8 cellular contexts compared by ENCODE assay signal in genomic region chr7:74306737-74307469, GRCh38. TPM values are rescaled to one million over a fixed set of nuclear protein-coding genes. Genes with fewer than 3 reads are reported as not detected.
DNase-seq lines count a peak whose midpoint lies in the region; ATAC-seq, FAIRE-seq and TF ChIP-seq lines count a peak whose summit lies in the region.

No MANE protein-coding gene starts in this region.

- POLR2A ChIA-PET in OCI-LY7 (lab: Charles Lee), result no interaction called here

- H3K4me3 ChIP-seq in endodermal cell (ENCODE audit: low read length), result no peak overlapping the region
- no peak overlapping the region for H3K4me3 ChIP-seq in OCI-LY7 (ENCODE audit: low read depth, low read length, poor library complexity, severe bottlenecking)

- 65 to 81% methylated on average over 12 to 20 of the region's 20 CpGs for WGBS in endodermal cell (ENCODE audit: insufficient coverage in 1 of 2, insufficient read length in 1 of 2), 2 experiments

- H3K36me3 ChIP-seq in endodermal cell (ENCODE audit: control insufficient read depth, insufficient read depth, low read length) (no peaks in the 10 kb centered on the region), OCI-LY7 (ENCODE audit: insufficient read depth, low read length) (no peaks in the 10 kb centered on the region)

- no peak for TF ChIP-seq CTCF in endodermal cell (conservative IDR thresholded peaks at IDR 0.05)
- no peak for TF ChIP-seq CTCF in OCI-LY7 (conservative IDR thresholded peaks at IDR 0.05; ENCODE audit: low read length)

- no peak overlapping the region for H3K9ac ChIP-seq in endodermal cell (ENCODE audit: extremely low read depth, low read length, poor library complexity, severe bottlenecking)

- H2AFZ ChIP-seq in OCI-LY7 (ENCODE audit: low read length), result no peak overlapping the region

- BruUV-seq in OCI-LY7 (replicated peaks; lab: Mats Ljungman, UMichigan), result no TSS peak

- no peaks in the 10 kb centered on the region for H3K4me1 Mint-ChIP-seq in endodermal cell
- peaks cover 21 to 28% of the 10 kb centered on the region in 2 donors for H3K4me1 Mint-ChIP-seq in natural killer cell treated with Interleukin-12 subunit alpha and Interleukin-12 subunit beta and Interleukin-15 and Interleukin-18, amount 100 ng/mL, for 72 hours (ENCODE audit: low read depth in 2 of 2)

- no peaks in the 10 kb centered on the region for H3K79me2 ChIP-seq in OCI-LY7 (ENCODE audit: insufficient read depth, low read depth, low read length)

- ATAC-seq in natural killer cell treated with Interleukin-12 subunit alpha and Interleukin-12 subunit beta and Interleukin-15 and Interleukin-18, amount 100 ng/mL, for 72 hours, result peak; percentile 69 to 84

- H3K27ac Mint-ChIP-seq in endodermal cell, result peak overlapping the region; percentile 30
- peak overlapping the region in 1 of 2 donors; percentile 81 for H3K27ac Mint-ChIP-seq in natural killer cell treated with Interleukin-12 subunit alpha and Interleukin-12 subunit beta and Interleukin-15 and Interleukin-18, amount 100 ng/mL, for 72 hours

- DNase-seq in GM04504 (ENCODE audit: low read depth) (peak; percentile 63), RCC 7860 (ENCODE audit: low spot score) (peak; percentile 80), endodermal cell (no peak), 8988T (no peak), NCI-H510A (lab: John Stamatoyannopoulos, UW) (no peak), OCI-LY7 (ENCODE audit: low spot score) (no peak)
- DNase-seq in natural killer cell treated with Interleukin-12 subunit alpha and Interleukin-12 subunit beta and Interleukin-15 and Interleukin-18, amount 100 ng/mL, for 72 hours (ENCODE audit: low spot score), result peak; percentile 79
- no peak for DNase-seq in stimulated activated CD4-positive, alpha-beta T cell treated with anti-CD3 and anti-CD28 coated beads, Interleukin-1b, Interleukin-23, amount 100 ng/mL, for 48 hours

- CTCF ChIA-PET in OCI-LY7 (lab: Charles Lee; ENCODE audit: unreplicated experiment), result no interaction called here

- intact Hi-C loops in OCI-LY7 (cut with micrococcal nuclease; ENCODE audit: unreplicated experiment), result no loop called here

- H3K4me2 ChIP-seq in OCI-LY7 (ENCODE audit: low read length), result no peak overlapping the region

- H3K36me3 Mint-ChIP-seq in endodermal cell (ENCODE audit: low read depth), result peaks cover 12% of the 10 kb centered on the region
- H3K36me3 Mint-ChIP-seq in natural killer cell treated with Interleukin-12 subunit alpha and Interleukin-12 subunit beta and Interleukin-15 and Interleukin-18, amount 100 ng/mL, for 72 hours, result no peaks in the 10 kb centered on the region

- no peaks in the 10 kb centered on the region for H3K27me3 Mint-ChIP-seq in endodermal cell (ENCODE audit: insufficient read depth)
- H3K27me3 Mint-ChIP-seq in natural killer cell treated with Interleukin-12 subunit alpha and Interleukin-12 subunit beta and Interleukin-15 and Interleukin-18, amount 100 ng/mL, for 72 hours, result no peaks in the 10 kb centered on the region

- peak; percentile 71 for FAIRE-seq in RCC 7860 (lab: Jason Lieb, UNC)

- H3K9me2 ChIP-seq in OCI-LY7 (ENCODE audit: insufficient read depth, low read length), result no peaks in the 10 kb centered on the region

- H3K4me3 Mint-ChIP-seq in endodermal cell, result no peak overlapping the region
- H3K4me3 Mint-ChIP-seq in natural killer cell treated with Interleukin-12 subunit alpha and Interleukin-12 subunit beta and Interleukin-15 and Interleukin-18, amount 100 ng/mL, for 72 hours, result peak overlapping the region; percentile 77

- H4K20me1 ChIP-seq in OCI-LY7 (ENCODE audit: insufficient read depth, low read length), result no peaks in the 10 kb centered on the region

- H3K27ac ChIP-seq in endodermal cell (ENCODE audit: low read depth, low read length), result peak overlapping the region; percentile 77
- no peak overlapping the region for H3K27ac ChIP-seq in OCI-LY7 (ENCODE audit: low read depth, low read length, poor library complexity, severe bottlenecking)

- no peaks in the 10 kb centered on the region for H3K9me3 Mint-ChIP-seq in endodermal cell
- H3K9me3 Mint-ChIP-seq in natural killer cell treated with Interleukin-12 subunit alpha and Interleukin-12 subunit beta and Interleukin-15 and Interleukin-18, amount 100 ng/mL, for 72 hours, result no peaks in the 10 kb centered on the region

- no peaks in the 10 kb centered on the region for H3K4me1 ChIP-seq in endodermal cell (ENCODE audit: control insufficient read depth, insufficient read depth, low read length)
- no peaks in the 10 kb centered on the region for H3K4me1 ChIP-seq in OCI-LY7 (ENCODE audit: insufficient read depth, low read length, poor library complexity, severe bottlenecking)

- no peaks in the 10 kb centered on the region for H3K27me3 ChIP-seq in endodermal cell (ENCODE audit: control insufficient read depth, insufficient read depth, low read length, poor library complexity, severe bottlenecking)

- H3K9me3 ChIP-seq in endodermal cell (ENCODE audit: control insufficient read depth, low read length) (no peaks in the 10 kb centered on the region), OCI-LY7 (ENCODE audit: low read length) (no peaks in the 10 kb centered on the region)

RNA-seq across cellular contexts. Expression of gene CLIP2, which starts 17.7 kb away (rescaled TPM):
- total RNA-seq in endodermal cell (10 to 100 TPM; 44.3 to 57.2 TPM), OCI-LY7 (2022) (6.3 and 7.2 TPM in 2 replicates)
- polyA plus RNA-seq in endodermal cell (2013, experiment 1 of 2), result 32.1 TPM
- 33.9 TPM for polyA plus RNA-seq in endodermal cell (2013, experiment 2 of 2)
- 10 to 100 TPM; 12.2 to 17.0 TPM for total RNA-seq in natural killer cell treated with Interleukin-12 subunit alpha and Interleukin-12 subunit beta and Interleukin-15 and Interleukin-18, amount 100 ng/mL, for 72 hours
- total RNA-seq in OCI-LY7 (2014; rRNA removed; shearing (Covaris generic)), result 3.6 and 4.2 TPM in 2 replicates

RNA-seq across cellular contexts. Expression of gene RFC2, which starts 52.7 kb away (rescaled TPM):
- 10 to 100 TPM; 56.7 to 71.6 TPM for total RNA-seq in endodermal cell
- 51.0 TPM for polyA plus RNA-seq in endodermal cell (2013, experiment 1 of 2)
- polyA plus RNA-seq in endodermal cell (2013, experiment 2 of 2), result 47.1 TPM
- total RNA-seq in natural killer cell treated with Interleukin-12 subunit alpha and Interleukin-12 subunit beta and Interleukin-15 and Interleukin-18, amount 100 ng/mL, for 72 hours, result 10 to 100 TPM; 66.4 to 87.5 TPM
- total RNA-seq in OCI-LY7 (2014; rRNA removed; shearing (Covaris generic)), result 71.3 and 77.4 TPM in 2 replicates
- total RNA-seq in OCI-LY7 (2022), result 77.8 and 79.2 TPM in 2 replicates

Comparison
In these comparisons a context has a peak if more than half of its experiments do, and no peak if none do; other contexts are left out.
1. DNase-seq: peak in GM04504 (single experiment), RCC 7860 (single experiment) and natural killer cell treated with Interleukin-12 subunit alpha and Interleukin-12 subunit beta and Interleukin-15 and Interleukin-18, amount 100 ng/mL, for 72 hours (single experiment); none in endodermal cell (single experiment), stimulated activated CD4-positive, alpha-beta T cell treated with anti-CD3 and anti-CD28 coated beads, Interleukin-1b, Interleukin-23, amount 100 ng/mL, for 48 hours (single experiment), 8988T (single experiment), NCI-H510A (single experiment) and OCI-LY7 (single experiment).